In the genomic region with DNA sequence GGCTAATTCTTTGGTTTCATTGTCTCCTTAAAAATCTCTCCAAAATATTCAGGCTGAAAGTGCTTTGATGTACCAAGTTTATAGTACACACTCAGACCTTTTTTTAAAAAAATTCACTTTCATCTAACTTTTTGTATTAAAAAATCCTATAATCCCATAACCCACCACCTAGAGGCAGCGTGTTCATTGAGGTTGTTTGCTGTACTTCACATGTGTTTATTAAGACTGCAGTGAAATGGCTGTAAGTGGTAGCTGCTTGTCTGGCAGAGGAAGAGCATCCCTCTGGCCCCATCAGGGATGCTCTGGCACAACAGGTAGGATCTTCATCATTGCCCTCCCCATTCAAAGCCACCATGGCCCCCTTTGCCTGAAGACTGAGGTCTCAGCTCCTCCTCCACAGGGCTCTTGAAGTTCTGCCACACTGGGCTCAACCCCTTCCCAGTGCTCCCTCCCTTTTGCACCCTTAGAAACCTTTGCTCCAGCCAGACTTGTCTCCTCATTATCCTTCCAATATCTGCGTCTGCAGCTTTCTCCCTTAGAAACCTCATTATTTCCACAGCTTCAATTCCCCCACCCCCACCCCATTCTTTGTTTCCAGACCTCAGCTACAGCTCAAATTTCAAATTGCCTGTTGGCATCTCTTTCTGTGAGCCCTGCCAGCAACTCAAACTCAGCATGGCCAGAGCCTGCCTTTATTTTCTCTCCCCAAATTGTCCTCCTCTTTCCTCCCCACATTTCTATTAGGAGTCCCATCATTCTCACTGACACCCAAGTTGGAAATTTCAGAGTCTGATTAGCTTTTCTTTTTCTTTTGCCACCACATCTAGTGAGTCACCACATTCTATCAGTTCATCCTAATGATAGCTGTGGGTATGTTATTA, we compare ENCODE assay signal across 8 cellular contexts.
DNase-seq lines count a peak whose midpoint lies in the region; TF ChIP-seq lines count a peak whose summit lies in the region.

No MANE protein-coding gene starts in this region.

- peaks cover 8 to 16% of the 10 kb centered on the region in 2 donors for H3K27me3 Mint-ChIP-seq in CD4-positive, alpha-beta memory T cell

- in situ Hi-C loops in KBM-7 (cut with MboI; ENCODE audit: low pct_unique_long_range_greater_than_20kb, low sequenced_read_pairs), result no loop called here

- no peaks in the 10 kb centered on the region for H3K27me3 ChIP-seq in prostate gland (replicated peaks; ENCODE audit: insufficient read depth)
- no peaks in the 10 kb centered on the region for H3K27me3 ChIP-seq in CD4-positive, alpha-beta memory T cell (ENCODE audit: insufficient read depth, low read length)

- no peaks in the 10 kb centered on the region for H3K36me3 Mint-ChIP-seq in CD4-positive, alpha-beta memory T cell

- H3K27ac Mint-ChIP-seq in CD4-positive, alpha-beta memory T cell, result no peak overlapping the region

- no peaks in the 10 kb centered on the region for H3K4me1 Mint-ChIP-seq in CD4-positive, alpha-beta memory T cell

- intact Hi-C loops in prostate gland (cut with DNase I), result loop anchor here (5.0 kb wide), 3 partner anchors 68 to 207 kb away; no protein-coding TSS in a partner anchor
- intact Hi-C loops in CD4-positive, alpha-beta memory T cell (cut with micrococcal nuclease), result no loop called here

- 38% methylated on average over 2 of the region's 2 CpGs for WGBS in prostate gland

- H3K36me3 ChIP-seq in prostate gland, result no peaks in the 10 kb centered on the region
- H3K36me3 ChIP-seq in CD4-positive, alpha-beta memory T cell (ENCODE audit: insufficient read depth, low read length), result no peaks in the 10 kb centered on the region

- H3K4me1 ChIP-seq in prostate gland (replicated peaks), result no peaks in the 10 kb centered on the region
- H3K4me1 ChIP-seq in CD4-positive, alpha-beta memory T cell (ENCODE audit: insufficient read depth, low read length), result no peaks in the 10 kb centered on the region

- H3K9me3 Mint-ChIP-seq in CD4-positive, alpha-beta memory T cell, result peaks cover 0 to 2% (median 0%) of the 10 kb centered on the region in 8 donors

- H3K9me3 ChIP-seq in prostate gland, result no peaks in the 10 kb centered on the region
- H3K9me3 ChIP-seq in CD4-positive, alpha-beta memory T cell (ENCODE audit: control insufficient read depth in 1 of 2, low read length in 2 of 2), result no peaks in the 10 kb centered on the region

- H3K4me3 Mint-ChIP-seq in CD4-positive, alpha-beta memory T cell, result no peak overlapping the region

- no peak for TF ChIP-seq CTCF in prostate gland (IDR thresholded peaks at IDR 0.05)

- H3K27ac ChIP-seq in prostate gland, result peak overlapping the region; percentile 4 to 34
- H3K27ac ChIP-seq in CD4-positive, alpha-beta memory T cell (ENCODE audit: low read depth, low read length), result no peak overlapping the region

- DNase-seq in EH (ENCODE audit: low read depth) (peak; percentile 63), NCI-H446 (lab: John Stamatoyannopoulos, UW) (peak; percentile 87 to 90), fibroblast of peridontal ligament (ENCODE audit: extremely low read depth) (peak; percentile 92), prostate gland (ENCODE audit: low spot score) (no peak), SIG-M5 treated with dmso at 0.1 percent for 504 hours (lab: John Stamatoyannopoulos, UW; ENCODE audit: unreplicated experiment) (no peak), KBM-7 (no peak)
- DNase-seq in CD4-positive, alpha-beta memory T cell, result no peak
- no peak for DNase-seq in activated CD8-positive, alpha-beta memory T cell treated with anti-CD3 and anti-CD28 coated beads, Interleukin-2, amount 50 U/mL, for 48 hours

- CTCF ChIA-PET in CD4-positive, alpha-beta memory T cell (lab: Charles Lee; ENCODE audit: partially characterized antibody), result no interaction called here

- H3K4me3 ChIP-seq in prostate gland, result no peak overlapping the region
- H3K4me3 ChIP-seq in CD4-positive, alpha-beta memory T cell (ENCODE audit: low read length in 2 of 2), result no peak overlapping the region

- TF ChIP-seq POLR2A in prostate gland (IDR thresholded peaks at IDR 0.05), result no peak

- POLR2A ChIA-PET in CD4-positive, alpha-beta memory T cell (lab: Charles Lee; ENCODE audit: partially characterized antibody), result no interaction called here

Comparison
In these comparisons a context has a peak if more than half of its experiments do, and no peak if none do; other contexts are left out.
1. DNase-seq: peak in EH (single experiment), NCI-H446 (2 of 2) and fibroblast of peridontal ligament (single experiment); none in prostate gland (single experiment), CD4-positive, alpha-beta memory T cell (0 of 5), activated CD8-positive, alpha-beta memory T cell treated with anti-CD3 and anti-CD28 coated beads, Interleukin-2, amount 50 U/mL, for 48 hours (single experiment), SIG-M5 treated with dmso at 0.1 percent for 504 hours (single experiment) and KBM-7 (single experiment).